21 cellular contexts compared by ENCODE assay signal in the genomic region with DNA sequence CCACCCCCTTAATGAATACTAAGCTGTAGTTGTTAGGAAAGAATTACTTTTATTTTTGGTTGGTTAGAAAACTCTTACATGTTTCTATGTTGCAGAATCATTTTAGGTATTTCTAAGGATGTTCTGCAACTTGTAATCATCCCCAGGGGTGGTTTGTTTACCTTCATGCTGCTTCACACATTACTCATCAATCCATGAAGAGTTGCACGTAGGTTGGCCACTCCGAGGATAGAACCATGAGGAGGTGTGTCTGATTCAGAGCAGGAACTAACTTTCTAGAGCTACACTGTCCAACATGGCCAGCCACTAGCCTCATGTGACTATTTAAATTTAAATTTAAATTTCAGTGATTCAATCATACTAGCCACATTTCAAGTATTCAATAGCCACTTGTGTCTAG.
DNase-seq lines count a peak whose midpoint lies in the region; FAIRE-seq and TF ChIP-seq lines count a peak whose summit lies in the region.
"Had no signal": no experiment of that assay in that cellular context is flagged by ENCODE, and none has a peak within 500 bp of the region (broad histone marks: within the 10 kb centered on the region; RNA-seq: fewer than 3 reads in every experiment).

No MANE protein-coding gene starts in this region.

- H4K20me1 ChIP-seq in keratinocyte (ENCODE audit: control insufficient read depth, extremely low read depth, insufficient read depth, low read length): no peaks in the 10 kb centered on the region

- no peaks in the 10 kb centered on the region for H3K4me1 Mint-ChIP-seq in T-helper 2 cell treated with Interferon-gamma antibody and Interleukin-4, amounts not matched to agents 5 μg/mL and 100 μg/mL, for 36 hours (ENCODE audit: low read depth)
- H3K4me1 Mint-ChIP-seq: neural progenitor cell had no signal

- no peaks in the 10 kb centered on the region for H3K9me1 ChIP-seq in keratinocyte (ENCODE audit: control insufficient read depth, extremely low read depth, insufficient read depth, low read length)

- H3K4me2 ChIP-seq in keratinocyte (ENCODE audit: control insufficient read depth, extremely low read depth, insufficient read depth, low read depth, low read length): no peak overlapping the region
- H3K4me2 ChIP-seq: neural progenitor cell had no signal

- peak; percentile 83 for FAIRE-seq in keratinocyte (lab: Jason Lieb, UNC)

- no peaks in the 10 kb centered on the region for H3K27me3 Mint-ChIP-seq in T-helper 2 cell treated with Interferon-gamma antibody and Interleukin-4, amounts not matched to agents 5 μg/mL and 100 μg/mL, for 36 hours (ENCODE audit: low read depth)

- H3K9ac ChIP-seq in keratinocyte (ENCODE audit: control insufficient read depth, extremely low read depth, insufficient read depth, low read length): no peak overlapping the region
- H3K9ac ChIP-seq: neural progenitor cell had no signal

- H3K4me1 ChIP-seq in keratinocyte (ENCODE audit: control insufficient read depth, extremely low read depth, insufficient read depth, low read length): peaks cover 35% of the 10 kb centered on the region
- H3K4me1 ChIP-seq: esophagus muscularis mucosa, neural progenitor cell, uterus had no signal

- TF ChIP-seq CTCF in astrocyte of the spinal cord (IDR thresholded peaks at IDR 0.05; ENCODE audit: low read depth, low read length) (no peak), keratinocyte (optimal IDR thresholded peaks at IDR 0.05 in 1 of 3, IDR thresholded peaks at IDR 0.05 in 1 of 3, conservative IDR thresholded peaks at IDR 0.05 in 1 of 3; ENCODE audit: extremely low read depth in 1 of 3, insufficient read depth in 2 of 3, low read length in 3 of 3) (no peak)

- no peaks in the 10 kb centered on the region for H3K27me3 ChIP-seq in keratinocyte (ENCODE audit: control insufficient read depth, extremely low read depth, insufficient read depth, low read length)
- H3K27me3 ChIP-seq: cardiac muscle cell, esophagus muscularis mucosa, neural progenitor cell, uterus had no signal

- DNase-seq in AG08396 (ENCODE audit: low spot score) (peak; percentile 23), HT1080 (ENCODE audit: low read depth) (peak; percentile 51), astrocyte of the spinal cord (ENCODE audit: low read depth, low spot score) (peak; percentile 7), keratinocyte (ENCODE audit: low read depth, low spot score) (peak; percentile 44), NCI-H146 treated with DMSO at 0.1 percent for 48 hours (lab: John Stamatoyannopoulos, UW; ENCODE audit: unreplicated experiment) (no peak), NCI-H510A treated with DMSO at 0.1 percent for 48 hours (lab: John Stamatoyannopoulos, UW) (no peak)
- DNase-seq in stimulated activated naive CD4-positive, alpha-beta T cell (lab: John Stamatoyannopoulos, UW): no peak
- no peak for DNase-seq in T-helper 2 cell treated with Interferon-gamma antibody and Interleukin-4, amounts not matched to agents 5 μg/mL and 100 μg/mL, for 36 hours (ENCODE audit: low spot score)
- DNase-seq: activated CD4-positive, alpha-beta T cell treated with anti-CD3 and anti-CD28 coated beads, Interleukin-2, amount 50 U/mL, for 48 hours; activated T-cell treated with anti-CD3 and anti-CD28 coated beads, Interleukin-2, amount 50 U/mL, for 1 hour; hypothalamus; MV-4-11; NCI-H2081 treated with DMSO at 0.1 percent for 48 hours; NCI-H82; SW 1271; uterus had no signal

- H3K4me3 Mint-ChIP-seq in T-helper 2 cell treated with Interferon-gamma antibody and Interleukin-4, amounts not matched to agents 5 μg/mL and 100 μg/mL, for 36 hours: no peak overlapping the region
- H3K4me3 Mint-ChIP-seq: neural progenitor cell had no signal

- no peaks in the 10 kb centered on the region for H3K9me3 Mint-ChIP-seq in T-helper 2 cell treated with Interferon-gamma antibody and Interleukin-4, amounts not matched to agents 5 μg/mL and 100 μg/mL, for 36 hours
- H3K9me3 Mint-ChIP-seq: activated naive CD4-positive, alpha-beta T cell treated with anti-CD3 and anti-CD28 coated beads, Interleukin-2, amount 50 U/mL, for 72 hours had no signal

- H3K27ac ChIP-seq in keratinocyte (ENCODE audit: control insufficient read depth, insufficient read depth, low read length): no peak overlapping the region
- H3K27ac ChIP-seq: cardiac muscle cell, esophagus muscularis mucosa, neural progenitor cell, uterus, VCaP had no signal

- H3K27ac Mint-ChIP-seq in T-helper 2 cell treated with Interferon-gamma antibody and Interleukin-4, amounts not matched to agents 5 μg/mL and 100 μg/mL, for 36 hours: no peak overlapping the region
- H3K27ac Mint-ChIP-seq: activated naive CD4-positive, alpha-beta T cell treated with anti-CD3 and anti-CD28 coated beads, Interleukin-2, amount 50 U/mL, for 72 hours; neural progenitor cell had no signal

- dilution Hi-C loops in keratinocyte (cut with MboI; ENCODE audit: extremely low pct_ligation_motif_present, low sequenced_read_pairs): no loop called here

- H2AFZ ChIP-seq in keratinocyte (ENCODE audit: control insufficient read depth, low read length): no peak overlapping the region
- H2AFZ ChIP-seq: neural progenitor cell had no signal

- H3K79me2 ChIP-seq in keratinocyte (ENCODE audit: control insufficient read depth, insufficient read depth, low read length): no peaks in the 10 kb centered on the region

- no peak overlapping the region for H3K4me3 ChIP-seq in astrocyte of the spinal cord (ENCODE audit: low read depth, low read length)
- H3K4me3 ChIP-seq in keratinocyte (ENCODE audit: control insufficient read depth in 2 of 3, extremely low read depth in 1 of 3, insufficient read depth in 2 of 3, low read depth in 1 of 3, low read length in 3 of 3): no peak overlapping the region
- H3K4me3 ChIP-seq: cardiac muscle cell, esophagus muscularis mucosa, neural progenitor cell, uterus had no signal

- in situ Hi-C loops in astrocyte of the spinal cord (cut with HindIII; ENCODE audit: low sequenced_read_pairs): no loop called here

- H3K9me3 ChIP-seq in keratinocyte (ENCODE audit: control insufficient read depth, low read depth, low read length): no peaks in the 10 kb centered on the region
- H3K9me3 ChIP-seq: esophagus muscularis mucosa, uterus had no signal

- H3K36me3 Mint-ChIP-seq in T-helper 2 cell treated with Interferon-gamma antibody and Interleukin-4, amounts not matched to agents 5 μg/mL and 100 μg/mL, for 36 hours (ENCODE audit: low read depth): no peaks in the 10 kb centered on the region
- H3K36me3 Mint-ChIP-seq: activated naive CD4-positive, alpha-beta T cell treated with anti-CD3 and anti-CD28 coated beads, Interleukin-2, amount 50 U/mL, for 72 hours; neural progenitor cell had no signal

- H3K36me3 ChIP-seq in keratinocyte (ENCODE audit: control insufficient read depth in 2 of 2, extremely low read depth in 1 of 2, insufficient read depth in 2 of 2, low read length in 2 of 2): no peaks in the 10 kb centered on the region
- H3K36me3 ChIP-seq: cardiac muscle cell, esophagus muscularis mucosa, neural progenitor cell, uterus had no signal

Comparison
In these comparisons a context has a peak if more than half of its experiments do, and no peak if none do; other contexts are left out.
1. DNase-seq: peak in AG08396 (single experiment), HT1080 (single experiment), astrocyte of the spinal cord (single experiment) and keratinocyte (single experiment); none in stimulated activated naive CD4-positive, alpha-beta T cell (0 of 6), NCI-H146 treated with DMSO at 0.1 percent for 48 hours (single experiment), NCI-H510A treated with DMSO at 0.1 percent for 48 hours (single experiment) and T-helper 2 cell treated with Interferon-gamma antibody and Interleukin-4, amounts not matched to agents 5 μg/mL and 100 μg/mL, for 36 hours (single experiment).